ENCODE assay signal across 27 cellular contexts in genomic region chr10:118994321-118994720, GRCh38.
"Had no signal": no experiment of that assay in that cellular context is flagged by ENCODE, and none has a peak within 500 bp of the region (broad histone marks: within the 10 kb centered on the region; RNA-seq: fewer than 3 reads in every experiment).

No MANE protein-coding gene starts in this region.

- H3K4me1 Mint-ChIP-seq: endodermal cell had no signal

- H3K27me3 ChIP-seq: colonic mucosa, dorsolateral prefrontal cortex, gastrocnemius medialis, gastroesophageal sphincter, heart left ventricle, heart right ventricle had no signal

- ATAC-seq: effector memory CD8-positive, alpha-beta T cell; esophagus mucosa; foreskin keratinocyte; gastrocnemius medialis; gastroesophageal sphincter; heart left ventricle; heart right ventricle had no signal

- H3K4me3 ChIP-seq: colonic mucosa, coronary artery, dorsolateral prefrontal cortex, esophagus squamous epithelium, gastrocnemius medialis, gastroesophageal sphincter, heart left ventricle, heart right ventricle had no signal

- H3K36me3 ChIP-seq: colonic mucosa, esophagus squamous epithelium, gastrocnemius medialis, gastroesophageal sphincter, heart left ventricle, heart right ventricle had no signal

- H3K4me3 Mint-ChIP-seq: dendritic cell treated with granulocyte-macrophage colony-stimulating factor and Interleukin-4, amounts not matched to agents 40 ng/mL and 50 ng/mL, for 4 days; effector memory CD8-positive, alpha-beta T cell; endodermal cell had no signal

- H3K27ac ChIP-seq: colonic mucosa, coronary artery, dorsolateral prefrontal cortex, epithelial cell of prostate, esophagus squamous epithelium, foreskin keratinocyte, gastrocnemius medialis, gastroesophageal sphincter, heart left ventricle, heart right ventricle had no signal

- H3K9me3 ChIP-seq: colonic mucosa, esophagus squamous epithelium, gastrocnemius medialis had no signal

- H3K27ac Mint-ChIP-seq: dendritic cell treated with granulocyte-macrophage colony-stimulating factor and Interleukin-4, amounts not matched to agents 40 ng/mL and 50 ng/mL, for 4 days; effector memory CD8-positive, alpha-beta T cell; endodermal cell had no signal

- DNase-seq: colonic mucosa; cortex of kidney; dermis blood vessel endothelial cell; dorsolateral prefrontal cortex; effector CD4-positive, alpha-beta T cell; effector CD8-positive, alpha-beta T cell; effector memory CD4-positive, alpha-beta T cell; effector memory CD8-positive, alpha-beta T cell; endodermal cell; erythroblast; esophagus squamous epithelium; foreskin fibroblast; foreskin keratinocyte; foreskin melanocyte; gastrocnemius medialis; glutamatergic neuron; heart left ventricle; heart right ventricle had no signal

- H3K9me3 Mint-ChIP-seq: dendritic cell treated with granulocyte-macrophage colony-stimulating factor and Interleukin-4, amounts not matched to agents 40 ng/mL and 50 ng/mL, for 4 days; effector memory CD8-positive, alpha-beta T cell had no signal

- FAIRE-seq: colon, endometrium, endothelial cell of umbilical vein, frontal cortex had no signal

- H3K4me1 ChIP-seq: colonic mucosa, esophagus squamous epithelium, foreskin keratinocyte, gastrocnemius medialis, gastroesophageal sphincter, heart left ventricle, heart right ventricle had no signal
